ENCODE assay signal across 8 cellular contexts in genomic region chr4:87037197-87037596, GRCh38.
DNase-seq lines count a peak whose midpoint lies in the region; ATAC-seq and TF ChIP-seq lines count a peak whose summit lies in the region.
"Not testable (repeated sequence)": the region's sequence is repeated elsewhere in the genome, so short reads cannot be mapped to it uniquely, and the experiment has no call there.

No MANE protein-coding gene starts in this region.

- H4K20me1 ChIP-seq in GM23338 (replicated peaks; ENCODE audit: insufficient read depth) (peaks cover 34% of the 10 kb centered on the region), neural progenitor cell (ENCODE audit: low read depth) (peaks cover 57% of the 10 kb centered on the region)

- H3K9me3 Mint-ChIP-seq in GM23338, neural progenitor cell: not testable (repeated sequence)

- H3K27me3 ChIP-seq in GM23338 (ENCODE audit: insufficient read depth); brain microvascular endothelial cell (replicated peaks); layer of hippocampus (ENCODE audit: control insufficient read depth, insufficient read depth, low read length); neural progenitor cell; skeletal muscle satellite cell (ENCODE audit: control insufficient read depth, insufficient read depth, low read length); transverse colon: not testable (repeated sequence)

- not testable (repeated sequence) for TF ChIP-seq CTCF in GM23338 (conservative IDR thresholded peaks at IDR 0.05; ENCODE audit: low read depth in 2 of 2); brain microvascular endothelial cell (IDR thresholded peaks at IDR 0.05; ENCODE audit: low read depth, low read length, missing control alignments); neural progenitor cell (IDR thresholded peaks at IDR 0.05); transverse colon (IDR thresholded peaks at IDR 0.05)

- not testable (repeated sequence) for H3K4me3 ChIP-seq in GM23338; brain microvascular endothelial cell (ENCODE audit: low read depth, low read length); neural progenitor cell; skeletal muscle satellite cell (ENCODE audit: low read length); transverse colon

- H3K4me2 ChIP-seq in GM23338: peak overlapping the region; percentile 31
- H3K4me2 ChIP-seq in neural progenitor cell: peak overlapping the region; percentile 67
- H3K4me2 ChIP-seq in skeletal muscle satellite cell (ENCODE audit: low read length): peak overlapping the region; percentile 53

- not testable (repeated sequence) for H3F3A ChIP-seq in GM23338 (replicated peaks; ENCODE audit: low read depth)
- H3F3A ChIP-seq in neural progenitor cell (ENCODE audit: low read depth): peaks cover 57% of the 10 kb centered on the region

- H3K9me2 ChIP-seq in GM23338 (ENCODE audit: insufficient read depth): not testable (repeated sequence)

- H3K4me1 Mint-ChIP-seq in GM23338: peaks cover 51% of the 10 kb centered on the region
- H3K4me1 Mint-ChIP-seq in T-helper 17 cell: peaks cover 36% of the 10 kb centered on the region
- peaks cover 59% of the 10 kb centered on the region for H3K4me1 Mint-ChIP-seq in neural progenitor cell

- not testable (repeated sequence) for H2AFZ ChIP-seq in GM23338; neural progenitor cell (replicated peaks)

- 66 to 90% methylated on average over 2 to 7 of the region's 7 CpGs for WGBS in transverse colon (ENCODE audit: low coverage in 1 of 2), 2 donors

- not testable (repeated sequence) for H3K27ac ChIP-seq in GM23338 (ENCODE audit: low read depth)
- H3K27ac ChIP-seq in brain microvascular endothelial cell: peak overlapping the region; percentile 7
- H3K27ac ChIP-seq in layer of hippocampus (ENCODE audit: low read depth, low read length): peak overlapping the region; percentile 62
- peak overlapping the region; percentile 96 for H3K27ac ChIP-seq in neural progenitor cell
- peak overlapping the region; percentile 75 to 84 (median 80) for H3K27ac ChIP-seq in transverse colon

- intact Hi-C loops in transverse colon (cut with DNase I; ENCODE audit: low total_unique reads): not testable (repeated sequence)

- not testable (repeated sequence) for H3K9ac ChIP-seq in neural progenitor cell; skeletal muscle satellite cell (ENCODE audit: low read depth, low read length)

- not testable (repeated sequence) for TF ChIP-seq EP300 in transverse colon (IDR thresholded peaks at IDR 0.05; ENCODE audit: low read depth)

- peak overlapping the region; percentile 89; the same call in 1 of the 2 replicates for H3K27ac Mint-ChIP-seq in GM23338
- H3K27ac Mint-ChIP-seq in T-helper 17 cell: peak overlapping the region; percentile 59
- H3K27ac Mint-ChIP-seq in neural progenitor cell: peak overlapping the region; percentile 100

- not testable (repeated sequence) for H3K9me3 ChIP-seq in T-helper 17 cell (ENCODE audit: control insufficient read depth, low read length, poor library complexity, severe bottlenecking); neural progenitor cell (ENCODE audit: low read depth); skeletal muscle satellite cell (replicated peaks; ENCODE audit: low read length); transverse colon

- not testable (repeated sequence) for H3K27me3 Mint-ChIP-seq in GM23338 (ENCODE audit: insufficient read depth, low read depth, poor library complexity); T-helper 17 cell; neural progenitor cell (ENCODE audit: insufficient read depth, low read depth)

- not testable (repeated sequence) for TF ChIP-seq POLR2A in transverse colon (IDR thresholded peaks at IDR 0.05)

- H3K79me2 ChIP-seq in GM23338 (replicated peaks; ENCODE audit: insufficient read depth): peaks cover 100% of the 10 kb centered on the region
- H3K79me2 ChIP-seq in neural progenitor cell (ENCODE audit: low read depth): peaks cover 98% of the 10 kb centered on the region

- ATAC-seq in GM23338, T-helper 17 cell: not testable (repeated sequence)

- H3K4me3 Mint-ChIP-seq in GM23338, T-helper 17 cell: not testable (repeated sequence)
- H3K4me3 Mint-ChIP-seq in neural progenitor cell: peak overlapping the region; percentile 74

- not testable (repeated sequence) for H3K36me3 Mint-ChIP-seq in GM23338 (ENCODE audit: low read depth); T-helper 17 cell (ENCODE audit: low read depth); neural progenitor cell

- not testable (repeated sequence) for H3K36me3 ChIP-seq in GM23338 (ENCODE audit: insufficient read depth); brain microvascular endothelial cell (replicated peaks); neural progenitor cell; skeletal muscle satellite cell (ENCODE audit: insufficient read depth, low read length); transverse colon

- H3K4me1 ChIP-seq in GM23338 (ENCODE audit: insufficient read depth) (peaks cover 61% of the 10 kb centered on the region), neural progenitor cell (peaks cover 80% of the 10 kb centered on the region), skeletal muscle satellite cell (ENCODE audit: control insufficient read depth, insufficient read depth, low read length) (peaks cover 55% of the 10 kb centered on the region), transverse colon (peaks cover 36 to 88% (median 69%) of the 10 kb centered on the region in 4 donors)

- not testable (repeated sequence) for DNase-seq in GM23338 (ENCODE audit: low spot score); T-helper 17 cell; neural progenitor cell (ENCODE audit: low spot score); transverse colon
- peak; percentile 43 for DNase-seq in brain microvascular endothelial cell
- peak; percentile 48 for DNase-seq in glomerular visceral epithelial cell (ENCODE audit: extremely low spot score)

- in situ Hi-C loops in brain microvascular endothelial cell (cut with HindIII; ENCODE audit: low pct_ligation_motif_present, low sequenced_read_pairs); transverse colon (cut with MboI; ENCODE audit: low pct_ligation_motif_present in 1 of 4, low pct_unique_long_range_greater_than_20kb in 1 of 4, low sequenced_read_pairs in 3 of 4): not testable (repeated sequence)
